ENCODE assay signal across 11 cellular contexts in genomic region chr5:122183098-122183794, GRCh38. TPM values are rescaled to one million over a fixed set of nuclear protein-coding genes. Genes with fewer than 3 reads are reported as not detected.
DNase-seq lines count a peak whose midpoint lies in the region; ATAC-seq, FAIRE-seq and TF ChIP-seq lines count a peak whose summit lies in the region.
"Had no signal": no experiment of that assay in that cellular context is flagged by ENCODE, and none has a peak within 500 bp of the region (broad histone marks: within the 10 kb centered on the region; RNA-seq: fewer than 3 reads in every experiment).

No MANE protein-coding gene starts in this region.

- TF ChIP-seq EP300 in H1 (IDR thresholded peaks at IDR 0.05; ENCODE audit: borderline replicate concordance in 1 of 2, low read depth in 2 of 2, low read length in 2 of 2) = no peak

- no peaks in the 10 kb centered on the region for H3K23me2 ChIP-seq in H1 (ENCODE audit: low read depth, low read length)

- H3K27me3 ChIP-seq in H1 (replicated peaks in 1 of 4; ENCODE audit: control insufficient read depth in 3 of 4, extremely low read depth in 1 of 4, insufficient read depth in 3 of 4, low read length in 3 of 4) (no peaks in the 10 kb centered on the region), mesenchymal stem cell (ENCODE audit: control insufficient read depth in 1 of 2, insufficient read depth in 1 of 2, low read length in 2 of 2) (no peaks in the 10 kb centered on the region), uterus (no peaks in the 10 kb centered on the region)

- peak overlapping the region; percentile 76; the same call in 1 of the 2 replicates for H2AFZ ChIP-seq in H1 (ENCODE audit: low read length)
- H2AFZ ChIP-seq in mesenchymal stem cell (ENCODE audit: low read depth, low read length) = no peak overlapping the region

- POLR2A ChIA-PET in H1 (lab: Charles Lee; ENCODE audit: partially characterized antibody) = interaction anchor here (1.2 kb wide), 1 partner anchor 14 kb away, joined by 3 read pairs; no protein-coding TSS in a partner anchor

- no peak overlapping the region for H3K14ac ChIP-seq in H1 (ENCODE audit: insufficient read length)
- H3K14ac ChIP-seq in mesenchymal stem cell (ENCODE audit: low read length in 2 of 2) = no peak overlapping the region

- no peak overlapping the region for H2BK15ac ChIP-seq in H1 (ENCODE audit: low read length)
- H2BK15ac ChIP-seq in mesenchymal stem cell (ENCODE audit: low read depth, poor library complexity, severe bottlenecking) = no peak overlapping the region

- no peak overlapping the region for H3K56ac ChIP-seq in H1 (replicated peaks; ENCODE audit: insufficient read length, low read depth, low read length)

- H3K4ac ChIP-seq in H1 (replicated peaks; ENCODE audit: insufficient read length, low read depth, low read length) (no peak overlapping the region), mesenchymal stem cell (ENCODE audit: low read depth in 1 of 2, low read length in 2 of 2) (no peak overlapping the region)

- no peak overlapping the region for H3K23ac ChIP-seq in H1 (ENCODE audit: insufficient read length)
- H3K23ac ChIP-seq in mesenchymal stem cell (ENCODE audit: low read length in 2 of 2) = no peak overlapping the region

- H3K9me3 ChIP-seq in H1 (ENCODE audit: insufficient read depth in 2 of 2, low read depth in 1 of 2, low read length in 1 of 2) (no peaks in the 10 kb centered on the region), mesenchymal stem cell (ENCODE audit: control insufficient read depth, low read length) (no peaks in the 10 kb centered on the region), uterus (no peaks in the 10 kb centered on the region)

- H2BK5ac ChIP-seq in H1 (ENCODE audit: low read depth, low read length) = no peak overlapping the region
- H2BK5ac ChIP-seq in mesenchymal stem cell (ENCODE audit: low read depth, low read length, poor library complexity, severe bottlenecking) = no peak overlapping the region

- H3K4me1 ChIP-seq in H1 (replicated peaks in 1 of 4; ENCODE audit: control insufficient read depth in 3 of 4, insufficient read depth in 4 of 4, low read length in 3 of 4) = peaks cover 0 to 10% (median 7%) of the 10 kb centered on the region in 4 experiments; a peak in 4 of 7 replicates
- peaks cover 4% of the 10 kb centered on the region for H3K4me1 ChIP-seq in mesenchymal stem cell (ENCODE audit: control insufficient read depth, insufficient read depth, low read depth, low read length)
- H3K4me1 ChIP-seq in uterus = peaks cover 4 to 11% of the 10 kb centered on the region in 2 donors

- H2BK120ac ChIP-seq in H1 (replicated peaks; ENCODE audit: low read depth, low read length) (no peak overlapping the region), mesenchymal stem cell (ENCODE audit: low read depth, low read length) (no peak overlapping the region)

- CTCF ChIA-PET in H1 (lab: Charles Lee; ENCODE audit: partially characterized antibody) = interaction anchor here (0.7 to 2.0 kb wide), 3 partner anchors 9 to 13 kb away, joined by 3 to 10 read pairs (median 3); no protein-coding TSS in a partner anchor

- no peak for TF ChIP-seq RAD21 in H1 (IDR thresholded peaks at IDR 0.05 in 1 of 2, conservative IDR thresholded peaks at IDR 0.05 in 1 of 2; ENCODE audit: low read depth in 2 of 2, low read length in 2 of 2)

- DNase-seq in NCI-H2227 (lab: John Stamatoyannopoulos, UW; ENCODE audit: unreplicated experiment) = peak; percentile 9
- DNase-seq in NCI-H2227 treated with DMSO at 0.1 percent for 48 hours (lab: John Stamatoyannopoulos, UW) = no peak
- no peak for DNase-seq in H1 (ENCODE audit: low read depth in 1 of 2, low spot score in 2 of 2)
- DNase-seq in mesenchymal stem cell = no peak
- peak; percentile 61 to 72 for DNase-seq in uterus
- DNase-seq in NK-92 (lab: John Stamatoyannopoulos, UW; ENCODE audit: unreplicated experiment) = no peak
- DNase-seq: activated T-cell treated with anti-CD3 and anti-CD28 coated beads, Interleukin-2, amount 50 U/mL, for 1 hour; NCI-H1436 had no signal

- H3K4me3 ChIP-seq in H1 (ENCODE audit: extremely low read depth in 1 of 4, insufficient read depth in 2 of 4, low read depth in 3 of 4, low read length in 4 of 4) (no peak overlapping the region), mesenchymal stem cell (ENCODE audit: insufficient read depth in 1 of 2, low read depth in 1 of 2, low read length in 2 of 2) (peak overlapping the region in 1 of 2 experiments; percentile 57), uterus (no peak overlapping the region)

- no peak for TF ChIP-seq POLR2A in H1 (IDR thresholded peaks at IDR 0.05; ENCODE audit: control extremely low read depth in 1 of 2, low read depth in 2 of 2, low read length in 2 of 2)
- no peak for TF ChIP-seq POLR2A in uterus (IDR thresholded peaks at IDR 0.05)

- H3K18ac ChIP-seq in H1 (ENCODE audit: extremely low read depth, low read length) (no peak overlapping the region), mesenchymal stem cell (ENCODE audit: low read depth in 1 of 2, low read length in 2 of 2) (no peak overlapping the region)

- FAIRE-seq in H1 (lab: Jason Lieb, UNC) = no peak
- FAIRE-seq: GM19239 had no signal

- peak overlapping the region in 1 of 2 experiments; percentile 32; a peak in 1 of 4 replicates for H3K4me2 ChIP-seq in H1 (ENCODE audit: insufficient read depth in 1 of 2, low read depth in 2 of 2, low read length in 2 of 2)
- H3K4me2 ChIP-seq in mesenchymal stem cell (ENCODE audit: low read length, poor library complexity, severe bottlenecking) = no peak overlapping the region

- H3K9ac ChIP-seq in H1 (replicated peaks in 1 of 4; ENCODE audit: extremely low read depth in 1 of 4, low read depth in 3 of 4, low read length in 3 of 4) = no peak overlapping the region
- H3K9ac ChIP-seq in mesenchymal stem cell (ENCODE audit: low read length) = peak overlapping the region; percentile 87

- no peak overlapping the region for H4K5ac ChIP-seq in H1 (ENCODE audit: insufficient read length, low read depth, low read length)

- no peaks in the 10 kb centered on the region for H3K36me3 ChIP-seq in H1 (ENCODE audit: control insufficient read depth in 2 of 4, insufficient read depth in 4 of 4, low read length in 3 of 4)
- no peaks in the 10 kb centered on the region for H3K36me3 ChIP-seq in mesenchymal stem cell (ENCODE audit: control insufficient read depth in 1 of 2, insufficient read depth in 2 of 2, low read depth in 1 of 2, low read length in 2 of 2)
- H3K36me3 ChIP-seq in uterus = no peaks in the 10 kb centered on the region

- ATAC-seq in HG03139 (IDR thresholded peaks at IDR 0.05; ENCODE audit: unreplicated experiment) (no peak), GM18867 (IDR thresholded peaks at IDR 0.05; ENCODE audit: unreplicated experiment) (no peak)

- H4K91ac ChIP-seq in H1 (replicated peaks; ENCODE audit: insufficient read length, low read length) = no peak overlapping the region
- H4K91ac ChIP-seq in mesenchymal stem cell (ENCODE audit: low read length) = no peak overlapping the region

- no peak for TF ChIP-seq CTCF in H1 (IDR thresholded peaks at IDR 0.05; ENCODE audit: control extremely low read depth in 1 of 3, insufficient read depth in 1 of 3, low read depth in 1 of 3, low read length in 3 of 3)
- TF ChIP-seq CTCF in uterus (IDR thresholded peaks at IDR 0.05) = no peak

- H3K27ac ChIP-seq in H1 (ENCODE audit: low read depth, low read length) (no peak overlapping the region), mesenchymal stem cell (ENCODE audit: low read length, poor library complexity, severe bottlenecking) (peak overlapping the region; percentile 6), uterus (peak overlapping the region; percentile 39 to 69)

- H4K8ac ChIP-seq in H1 (ENCODE audit: extremely low read depth, insufficient read depth, low read length) = no peak overlapping the region
- peak overlapping the region; percentile 7 for H4K8ac ChIP-seq in mesenchymal stem cell (ENCODE audit: low read length)

- no peak overlapping the region for H2BK20ac ChIP-seq in H1 (ENCODE audit: low read length)

- H2BK12ac ChIP-seq in H1 (ENCODE audit: low read depth, low read length) (no peak overlapping the region), mesenchymal stem cell (ENCODE audit: low read length in 2 of 2) (no peak overlapping the region)

- H4K20me1 ChIP-seq in H1 (replicated peaks in 1 of 2; ENCODE audit: control insufficient read depth in 1 of 2, insufficient read depth in 2 of 2, low read length in 2 of 2) = no peaks in the 10 kb centered on the region

- 81% methylated on average over 7 of the region's 7 CpGs; no CpG with 5 or more reads in 1 of the 2 experiments for WGBS in H1 (ENCODE audit: extremely low coverage in 1 of 2, insufficient coverage in 1 of 2, insufficient read length in 1 of 2, insufficient replicate concordance in 2 of 2, low coverage in 1 of 2, low lambda C conversion rate in 2 of 2, missing lambda C conversion rate in 1 of 2), 2 experiments
- WGBS in mesenchymal stem cell = 78% methylated on average over 7 of the region's 7 CpGs

- H3K79me2 ChIP-seq in H1 (ENCODE audit: control insufficient read depth in 1 of 2, insufficient read depth in 2 of 2, low read length in 2 of 2) = no peaks in the 10 kb centered on the region

- H3K79me1 ChIP-seq in H1 (ENCODE audit: low read depth, low read length) (no peaks in the 10 kb centered on the region), mesenchymal stem cell (replicated peaks; ENCODE audit: low read length, poor library complexity, severe bottlenecking) (no peaks in the 10 kb centered on the region)

- intact Hi-C loops in uterus (cut with DNase I; ENCODE audit: low total_unique reads) = no loop called here

- H2AK5ac ChIP-seq in H1 (ENCODE audit: low read depth, low read length) = no peak overlapping the region
- no peak overlapping the region for H2AK5ac ChIP-seq in mesenchymal stem cell (ENCODE audit: low read length, severe bottlenecking)

TF ChIP-seq in H1, 55 proteins besides CTCF, POLR2A, EP300 and RAD21:
- no peak for TF ChIP-seq SRF (IDR thresholded peaks at IDR 0.05; ENCODE audit: low read depth, low read length)

RNA-seq across cellular contexts. Expression of gene ZNF474, which starts 53.9 kb away (rescaled TPM):
- not detected in 2 replicates for total RNA-seq in H1 (2021; fragmentation: NEBNext Ultra II Directional; extraction: Animal tissue kit (Norgen Biotek cat#: 25700))
- not detected in 2 replicates for polyA plus RNA-seq in H1 (2011; rRNA removed)
- polyA plus RNA-seq in H1 (2011; cell fraction: cytosol; rRNA removed) = 0.04 TPM
- 0.07 TPM for polyA plus RNA-seq in H1 (2011; cell fraction: nucleus; rRNA removed)
- polyA plus RNA-seq in H1 (2012, experiment 1 of 2) = 0.09 TPM in 1 of 4 replicates, not detected in the others
- polyA plus RNA-seq in H1 (2012, experiment 2 of 2) = not detected
- 0.04 TPM for polyA plus RNA-seq in H1 (2013, experiment 1 of 2)
- polyA plus RNA-seq in H1 (2013, experiment 2 of 2) = 0.06 TPM
- polyA minus RNA-seq in H1 (2011; rRNA and poly(A)+ RNA removed) = 0.09 TPM in 1 of 2 replicates, not detected in the other
- not detected for polyA minus RNA-seq in H1 (2011; cell fraction: cytosol; rRNA and poly(A)+ RNA removed)
- polyA minus RNA-seq in H1 (2011; cell fraction: nucleus; rRNA and poly(A)+ RNA removed) = 0.40 TPM
- polyA plus RNA-seq in mesenchymal stem cell (2013, experiment 1 of 2) = 0.93 TPM
- polyA plus RNA-seq in mesenchymal stem cell (2013, experiment 2 of 2) = 0.85 TPM
- total RNA-seq in uterus = 1 to 10 TPM in 1 of 4 donors, under 1 TPM in 1, not detected in 2; 0.37 to 1.1 TPM

Comparison
In these comparisons a context has a peak if more than half of its experiments do, and no peak if none do; other contexts are left out.
1. DNase-seq: peak in NCI-H2227 (single experiment) and uterus (2 of 2); none in NCI-H2227 treated with DMSO at 0.1 percent for 48 hours (single experiment), H1 (0 of 2), mesenchymal stem cell (single experiment) and NK-92 (single experiment).